ENCODE assay signal across 19 cellular contexts in the genomic region with DNA sequence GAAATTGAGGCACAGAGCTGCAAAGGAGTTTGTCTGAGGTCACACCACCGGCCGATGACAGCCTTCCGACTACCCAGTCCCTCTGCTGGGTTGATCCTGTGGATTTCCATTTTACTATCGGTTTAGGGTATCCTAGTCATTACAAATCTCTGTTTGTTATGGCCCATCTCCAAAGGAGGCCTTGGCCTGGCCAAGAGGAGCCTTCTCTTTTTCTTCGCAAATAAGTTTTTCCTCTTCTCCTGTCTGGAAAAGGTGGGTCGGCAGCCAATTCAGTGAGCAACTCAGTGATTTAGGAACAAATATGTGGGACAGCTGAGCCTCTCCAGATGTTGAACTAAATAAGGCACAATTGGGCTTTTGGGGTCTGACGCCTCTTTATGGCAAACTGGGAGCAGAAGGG.
A peak's percentile ranks its signal among the peaks of the same experiment; 100 is the strongest.
DNase-seq lines count a peak whose midpoint lies in the region; ATAC-seq and TF ChIP-seq lines count a peak whose summit lies in the region.
"Had no signal": no experiment of that assay in that cellular context is flagged by ENCODE, and none has a peak within 500 bp of the region (broad histone marks: within the 10 kb centered on the region; RNA-seq: fewer than 3 reads in every experiment).

No MANE protein-coding gene starts in this region.

- dilution Hi-C loops in IMR-90 (cut with HindIII; ENCODE audit: low sequenced_read_pairs, unreplicated experiment): no loop called here

- H3K27me3 ChIP-seq in AG04450 (ENCODE audit: control insufficient read depth, insufficient read depth, low read length) (no peaks in the 10 kb centered on the region), IMR-90 (ENCODE audit: control insufficient read depth, insufficient read depth, low read length) (no peaks in the 10 kb centered on the region), fibroblast of lung (ENCODE audit: control insufficient read depth, insufficient read depth, low read length) (no peaks in the 10 kb centered on the region), brain microvascular endothelial cell (replicated peaks) (no peaks in the 10 kb centered on the region)
- H3K27me3 ChIP-seq: breast epithelium, esophagus muscularis mucosa had no signal

- peak overlapping the region; percentile 64 for H3K4ac ChIP-seq in IMR-90 (ENCODE audit: low read depth, low read length)

- H2AFZ ChIP-seq in IMR-90 (replicated peaks; ENCODE audit: low read length, poor library complexity) (peak overlapping the region; percentile 52), fibroblast of lung (ENCODE audit: low read length) (peak overlapping the region; percentile 63)

- peak overlapping the region; percentile 14; the same call in 1 of the 2 replicates for H3K56ac ChIP-seq in IMR-90 (ENCODE audit: extremely low read depth, insufficient read depth, low read length)

- H2BK15ac ChIP-seq in IMR-90 (ENCODE audit: low read depth, low read length): peak overlapping the region; percentile 73

- H3K4me3 ChIP-seq in AG04450 (ENCODE audit: low read depth, low read length): no peak overlapping the region
- no peak overlapping the region for H3K4me3 ChIP-seq in IMR-90 (ENCODE audit: insufficient read depth, low read depth, low read length)
- no peak overlapping the region for H3K4me3 ChIP-seq in fibroblast of lung (replicated peaks in 1 of 4; ENCODE audit: control extremely low read depth in 1 of 4, insufficient read depth in 1 of 4, low read depth in 3 of 4, low read length in 4 of 4)
- H3K4me3 ChIP-seq in brain microvascular endothelial cell (ENCODE audit: low read depth, low read length): no peak overlapping the region
- H3K4me3 ChIP-seq: breast epithelium, esophagus muscularis mucosa, GM12878, mucosa of descending colon, thoracic aorta had no signal

- H3K4me1 ChIP-seq in IMR-90 (ENCODE audit: control insufficient read depth, insufficient read depth, low read length) (peaks cover 16% of the 10 kb centered on the region), fibroblast of lung (ENCODE audit: control insufficient read depth, extremely low read depth, insufficient read depth, low read length) (peaks cover 14% of the 10 kb centered on the region)
- H3K4me1 ChIP-seq: breast epithelium, esophagus muscularis mucosa had no signal

- H3K36me3 ChIP-seq in IMR-90 (ENCODE audit: control insufficient read depth, insufficient read depth, low read length) (no peaks in the 10 kb centered on the region), fibroblast of lung (ENCODE audit: control insufficient read depth, insufficient read depth, low read length) (no peaks in the 10 kb centered on the region), brain microvascular endothelial cell (replicated peaks) (no peaks in the 10 kb centered on the region)
- H3K36me3 ChIP-seq: breast epithelium, esophagus muscularis mucosa, thoracic aorta, WERI-Rb-1 had no signal

- CTCF ChIA-PET in AG04450 (lab: Charles Lee) (interaction anchor here (1.2 kb wide), 1 partner anchor 10 kb away, joined by 3 read pairs; no protein-coding TSS in a partner anchor), IMR-90 (lab: Yijun Ruan, JAX) (interaction anchor here (1.5 kb wide), 1 partner anchor 10 kb away, joined by 4 read pairs; no protein-coding TSS in a partner anchor)

- H4K8ac ChIP-seq in IMR-90 (ENCODE audit: low read depth in 2 of 2, low read length in 2 of 2): peak overlapping the region; percentile 82 to 84

- H3K27ac ChIP-seq in AG04450 (ENCODE audit: low read depth, low read length) (peak overlapping the region; percentile 66), IMR-90 (ENCODE audit: insufficient read depth, low read length) (peak overlapping the region; percentile 53), fibroblast of lung (ENCODE audit: insufficient read depth, low read length) (peak overlapping the region; percentile 68), brain microvascular endothelial cell (no peak overlapping the region)
- H3K27ac ChIP-seq: thoracic aorta, WERI-Rb-1 had no signal

- H2AK5ac ChIP-seq in IMR-90 (ENCODE audit: low read depth, low read length): peak overlapping the region; percentile 55

- no peaks in the 10 kb centered on the region for H3K79me1 ChIP-seq in IMR-90 (ENCODE audit: low read depth in 1 of 2, low read length in 2 of 2)

- no peak for ATAC-seq in IMR-90 (ENCODE audit: low read depth)
- peak; percentile 48 for ATAC-seq in sciatic nerve
- ATAC-seq in HG02981 (IDR thresholded peaks at IDR 0.05; ENCODE audit: unreplicated experiment): no peak
- ATAC-seq: GM12878, mucosa of descending colon had no signal

- H2BK5ac ChIP-seq in IMR-90 (ENCODE audit: low read depth, low read length, poor library complexity, severe bottlenecking): peak overlapping the region; percentile 65

- no peaks in the 10 kb centered on the region for H3K79me2 ChIP-seq in fibroblast of lung (ENCODE audit: control insufficient read depth, insufficient read depth, low read length)

- intact Hi-C loops in IMR-90 (cut with micrococcal nuclease): no loop called here
- intact Hi-C loops in sciatic nerve (cut with DNase I): no loop called here

- H3K9me3 ChIP-seq in AG04450 (ENCODE audit: control insufficient read depth, insufficient read depth, low read length) (no peaks in the 10 kb centered on the region), IMR-90 (ENCODE audit: control insufficient read depth, insufficient read depth, low read length) (no peaks in the 10 kb centered on the region; the same call in 1 of the 2 replicates), fibroblast of lung (ENCODE audit: control insufficient read depth, insufficient read depth, low read depth, low read length) (no peaks in the 10 kb centered on the region)
- H3K9me3 ChIP-seq: breast epithelium, esophagus muscularis mucosa, mucosa of descending colon, thoracic aorta had no signal

- peak overlapping the region; percentile 40; the same call in 1 of the 2 replicates for H3K23ac ChIP-seq in IMR-90 (ENCODE audit: low read depth, low read length)

- peak overlapping the region; percentile 41 for H3K14ac ChIP-seq in IMR-90 (replicated peaks; ENCODE audit: low read depth, low read length)

- POLR2A ChIA-PET in AG04450 (lab: Yijun Ruan, JAX): no interaction called here
- POLR2A ChIA-PET in IMR-90 (lab: Charles Lee; ENCODE audit: unreplicated experiment): no interaction called here

- DNase-seq in AG04450 (ENCODE audit: low read depth, low spot score): no peak
- peak; percentile 47 for DNase-seq in IMR-90
- DNase-seq in fibroblast of lung (ENCODE audit: low read depth in 2 of 2): peak; percentile 55 to 75
- DNase-seq in sciatic nerve (ENCODE audit: low spot score): no peak
- DNase-seq in NOMO-1 treated with DMSO at 0.1 percent for 48 hours (lab: John Stamatoyannopoulos, UW; ENCODE audit: unreplicated experiment): no peak
- no peak for DNase-seq in brain microvascular endothelial cell
- DNase-seq: activated gamma-delta T cell treated with Interleukin-2 at 50 U/mL for 16 hours, AML-193, GDM1, MM.1S, mucosa of descending colon, NCI-H1930, nucleus accumbens, WERI-Rb-1 had no signal

- peaks cover 10% of the 10 kb centered on the region for H3K9me1 ChIP-seq in IMR-90 (ENCODE audit: insufficient read depth, low read length)

- H3K18ac ChIP-seq in IMR-90 (ENCODE audit: low read depth, low read length): peak overlapping the region; percentile 34

- peak overlapping the region; percentile 1 for H2AK9ac ChIP-seq in IMR-90 (replicated peaks; ENCODE audit: low read depth, low read length, poor library complexity)

- TF ChIP-seq CTCF in AG04450 (IDR thresholded peaks at IDR 0.05; ENCODE audit: low read depth, low read length) (no peak), IMR-90 (conservative IDR thresholded peaks at IDR 0.05; ENCODE audit: low read depth, low read length) (no peak), fibroblast of lung (conservative IDR thresholded peaks at IDR 0.05 in 1 of 2, IDR thresholded peaks at IDR 0.05 in 1 of 2; ENCODE audit: low read depth in 1 of 2, low read length in 2 of 2) (no peak), brain microvascular endothelial cell (IDR thresholded peaks at IDR 0.05; ENCODE audit: low read depth, low read length, missing control alignments) (no peak)

- H4K5ac ChIP-seq in IMR-90 (ENCODE audit: low read depth, low read length): peak overlapping the region; percentile 76

- H2BK120ac ChIP-seq in IMR-90 (ENCODE audit: low read depth, low read length): peak overlapping the region; percentile 92

- 0% methylated on average over 1 of the region's 7 CpGs; no CpG with 5 or more reads in 1 of the 2 experiments for WGBS in IMR-90 (ENCODE audit: extremely low coverage in 2 of 2, insufficient read length in 1 of 2), 2 experiments

- peak overlapping the region; percentile 86 for H4K91ac ChIP-seq in IMR-90 (ENCODE audit: insufficient read depth, low read depth, low read length)

- no TSS peak for BruUV-seq in IMR-90 (replicated peaks; lab: Mats Ljungman, UMichigan)

- no peak for TF ChIP-seq POLR2A in IMR-90 (IDR thresholded peaks at IDR 0.05; ENCODE audit: low read depth, low read length)

- no peak overlapping the region for H3K4me2 ChIP-seq in IMR-90 (ENCODE audit: low read depth, low read length)
- H3K4me2 ChIP-seq in fibroblast of lung (ENCODE audit: extremely low read depth, insufficient read depth, low read length): peak overlapping the region; percentile 68

- no peaks in the 10 kb centered on the region for H4K20me1 ChIP-seq in IMR-90 (ENCODE audit: insufficient read depth, low read length)
- no peaks in the 10 kb centered on the region for H4K20me1 ChIP-seq in fibroblast of lung (ENCODE audit: control insufficient read depth, extremely low read depth, insufficient read depth, low read length)

- in situ Hi-C loops in IMR-90 (cut with MboI; ENCODE audit: low sequenced_read_pairs): no loop called here
- in situ Hi-C loops in brain microvascular endothelial cell (cut with HindIII; ENCODE audit: low pct_ligation_motif_present, low sequenced_read_pairs): no loop called here

- TF ChIP-seq RAD21 in IMR-90 (IDR thresholded peaks at IDR 0.05; ENCODE audit: low read length): no peak

- H2BK20ac ChIP-seq in IMR-90 (ENCODE audit: low read depth, low read length): peak overlapping the region; percentile 85

- H3K9ac ChIP-seq in IMR-90 (ENCODE audit: low read depth, low read length) (no peak overlapping the region), fibroblast of lung (ENCODE audit: insufficient read depth, low read length) (no peak overlapping the region)

TF ChIP-seq in IMR-90, 13 proteins besides CTCF, POLR2A, EP300 and RAD21 (continues in another document):
- TF ChIP-seq RFX5 (IDR thresholded peaks at IDR 0.05; ENCODE audit: low read depth, low read length): no peak
- no peak for TF ChIP-seq ELK1 (IDR thresholded peaks at IDR 0.05; ENCODE audit: borderline replicate concordance, low read depth, low read length)

Comparison
In these comparisons a context has a peak if more than half of its experiments do, and no peak if none do; other contexts are left out.
1. DNase-seq: peak in IMR-90 (single experiment) and fibroblast of lung (2 of 2); none in AG04450 (single experiment), sciatic nerve (single experiment), NOMO-1 treated with DMSO at 0.1 percent for 48 hours (single experiment) and brain microvascular endothelial cell (single experiment).